ENCODE assay signal across 8 cellular contexts in genomic region chr7:3028071-3028766, GRCh38. TPM values are rescaled to one million over a fixed set of nuclear protein-coding genes. Genes with fewer than 3 reads are reported as not detected.
A peak's percentile ranks its signal among the peaks of the same experiment; 100 is the strongest.
DNase-seq lines count a peak whose midpoint lies in the region; TF ChIP-seq lines count a peak whose summit lies in the region.

No MANE protein-coding gene starts in this region.

- no peaks in the 10 kb centered on the region for H3K4me1 Mint-ChIP-seq in endothelial cell (ENCODE audit: unreplicated experiment)

- H3K9me3 Mint-ChIP-seq in endothelial cell (ENCODE audit: unreplicated experiment) = no peaks in the 10 kb centered on the region

- TF ChIP-seq CTCF in endothelial cell (IDR thresholded peaks at IDR 0.05; ENCODE audit: unreplicated experiment) = no peak

- DNase-seq in NCI-H2171 (lab: John Stamatoyannopoulos, UW) (peak; percentile 49), islet precursor cell (peak; percentile 90), NCI-H1092 treated with DMSO at 0.1 percent for 48 hours (lab: John Stamatoyannopoulos, UW) (no peak), cerebellum (ENCODE audit: low spot score) (no peak), D341Med (ENCODE audit: low spot score) (no peak), endothelial cell (ENCODE audit: low spot score) (no peak)
- peak; percentile 33 for DNase-seq in activated T-helper 9 cell treated with anti-CD3 and anti-CD28 coated beads, Interleukin-2, amount 50 U/mL, for 16 hours (ENCODE audit: low read depth)
- peak; percentile 72 for DNase-seq in stimulated activated CD8-positive, alpha-beta memory T cell treated with anti-CD3 and anti-CD28 coated beads, Interleukin-4, amount 100 ng/mL, for 48 hours

- H3K36me3 Mint-ChIP-seq in endothelial cell (ENCODE audit: low read depth, unreplicated experiment) = no peaks in the 10 kb centered on the region

- no peaks in the 10 kb centered on the region for H3K27me3 Mint-ChIP-seq in endothelial cell (ENCODE audit: unreplicated experiment)

- H3K27ac Mint-ChIP-seq in endothelial cell (ENCODE audit: unreplicated experiment) = no peak overlapping the region

- no peak overlapping the region for H3K4me3 Mint-ChIP-seq in endothelial cell (ENCODE audit: unreplicated experiment)

RNA-seq across cellular contexts. Expression of gene CARD11, which starts 15.4 kb away (rescaled TPM):
- total RNA-seq in cerebellum (0.27 TPM), endothelial cell (ENCODE audit: unreplicated experiment) (3.9 TPM)

Comparison
In these comparisons a context has a peak if more than half of its experiments do, and no peak if none do; other contexts are left out.
1. DNase-seq: peak in NCI-H2171 (single experiment), activated T-helper 9 cell treated with anti-CD3 and anti-CD28 coated beads, Interleukin-2, amount 50 U/mL, for 16 hours (single experiment), islet precursor cell (single experiment) and stimulated activated CD8-positive, alpha-beta memory T cell treated with anti-CD3 and anti-CD28 coated beads, Interleukin-4, amount 100 ng/mL, for 48 hours (single experiment); none in NCI-H1092 treated with DMSO at 0.1 percent for 48 hours (single experiment), cerebellum (single experiment), D341Med (single experiment) and endothelial cell (single experiment).